Comparison of ENCODE assay signal across 21 cellular contexts in the genomic region with DNA sequence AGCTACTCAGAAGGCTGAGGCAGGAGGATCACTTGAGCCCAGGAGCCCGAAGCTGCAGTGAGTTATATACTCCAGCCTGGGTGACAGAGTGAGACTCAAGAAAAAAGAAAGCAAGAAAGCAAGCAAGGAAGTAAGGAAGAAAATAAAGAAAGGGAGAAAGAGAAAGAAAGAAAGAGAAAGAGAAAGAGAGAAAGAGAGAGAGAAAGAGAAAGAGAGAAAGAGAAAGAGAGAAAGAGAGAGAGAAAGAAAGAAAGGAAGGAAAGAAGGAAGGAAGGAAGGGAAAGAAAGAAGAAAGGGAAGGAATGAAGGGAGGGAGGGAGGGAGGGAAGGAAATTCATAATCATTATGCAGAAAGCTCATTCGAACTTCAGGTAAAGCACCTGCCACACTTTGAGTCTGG.
"Had no signal": no experiment of that assay in that cellular context is flagged by ENCODE, and none has a peak within 500 bp of the region (broad histone marks: within the 10 kb centered on the region; RNA-seq: fewer than 3 reads in every experiment).

No MANE protein-coding gene starts in this region.

- H3K4me3 Mint-ChIP-seq: dendritic cell treated with granulocyte-macrophage colony-stimulating factor and Interleukin-4, amounts not matched to agents 40 ng/mL and 50 ng/mL, for 4 days; effector memory CD8-positive, alpha-beta T cell; naive B cell; nephron had no signal

- H3K4me1 Mint-ChIP-seq: naive B cell, nephron had no signal

- DNase-seq: effector memory CD8-positive, alpha-beta T cell; gastrocnemius medialis; heart right ventricle; hypothalamus; kidney glomerular epithelial cell; mesendoderm; naive B cell; psoas muscle; retina; right lobe of liver; stimulated activated CD4-positive, alpha-beta T cell treated with anti-CD3 and anti-CD28 coated beads, Interleukin-2, amount 100 ng/mL, for 24 hours; stimulated activated CD4-positive, alpha-beta T cell treated with anti-CD3 and anti-CD28 coated beads, Interleukin-4, amount 100 ng/mL, for 4 hours; stimulated activated naive CD4-positive, alpha-beta T cell treated with Interleukin-2 at 50 U/mL for 16 hours; tibial artery; upper lobe of left lung; uterus had no signal

- H3K27ac Mint-ChIP-seq: dendritic cell treated with granulocyte-macrophage colony-stimulating factor and Interleukin-4, amounts not matched to agents 40 ng/mL and 50 ng/mL, for 4 days; effector memory CD8-positive, alpha-beta T cell; nephron had no signal

- H3K27me3 Mint-ChIP-seq: dendritic cell treated with granulocyte-macrophage colony-stimulating factor and Interleukin-4, amounts not matched to agents 40 ng/mL and 50 ng/mL, for 4 days; effector memory CD8-positive, alpha-beta T cell; naive B cell had no signal

- H3K4me1 ChIP-seq: gastrocnemius medialis, psoas muscle, right lobe of liver, tibial artery, upper lobe of left lung, uterus had no signal

- H3K4me3 ChIP-seq: esophagus muscularis mucosa, gastrocnemius medialis, heart right ventricle, psoas muscle, right lobe of liver, tibial artery, upper lobe of left lung, uterus had no signal

- H3K27ac ChIP-seq: epithelial cell of prostate, esophagus muscularis mucosa, gastrocnemius medialis, heart right ventricle, neutrophil, psoas muscle, right lobe of liver, tibial artery, upper lobe of left lung, uterus had no signal

- H3K36me3 Mint-ChIP-seq: naive B cell had no signal

- H3K9me3 Mint-ChIP-seq: dendritic cell treated with granulocyte-macrophage colony-stimulating factor and Interleukin-4, amounts not matched to agents 40 ng/mL and 50 ng/mL, for 4 days; effector memory CD8-positive, alpha-beta T cell; naive B cell; nephron had no signal

- H3K36me3 ChIP-seq: gastrocnemius medialis, right lobe of liver, upper lobe of left lung, uterus had no signal

- H3K9me3 ChIP-seq: esophagus muscularis mucosa, gastrocnemius medialis, heart right ventricle, neutrophil, psoas muscle, right lobe of liver, tibial artery, upper lobe of left lung, uterus had no signal

- ATAC-seq: effector memory CD8-positive, alpha-beta T cell; gastrocnemius medialis; heart right ventricle; psoas muscle; right lobe of liver had no signal
